28 cellular contexts compared by ENCODE assay signal in the genomic region with DNA sequence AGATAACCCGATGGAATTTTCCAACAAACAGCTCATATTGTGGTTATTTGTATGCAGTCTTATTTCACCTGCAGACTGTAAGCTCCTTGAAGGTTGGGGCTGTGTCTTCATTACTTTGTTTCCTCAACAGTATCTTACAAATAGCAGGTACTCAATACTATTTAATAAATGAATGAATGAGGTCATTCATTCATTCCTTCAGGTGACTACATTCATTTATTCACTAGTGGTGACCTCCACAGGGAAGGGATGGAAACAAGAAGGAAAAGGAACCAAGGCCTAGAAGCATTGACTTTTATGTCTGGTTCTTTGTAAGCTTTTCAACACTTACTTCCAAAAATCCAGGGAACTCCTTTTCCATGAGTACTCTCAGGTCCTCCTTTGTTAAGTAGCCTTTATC. TPM values are rescaled to one million over a fixed set of nuclear protein-coding genes. Genes with fewer than 3 reads are reported as not detected.
DNase-seq lines count a peak whose midpoint lies in the region; ATAC-seq, FAIRE-seq and TF ChIP-seq lines count a peak whose summit lies in the region.
"Had no signal": no experiment of that assay in that cellular context is flagged by ENCODE, and none has a peak within 500 bp of the region (broad histone marks: within the 10 kb centered on the region; RNA-seq: fewer than 3 reads in every experiment).

No MANE protein-coding gene starts in this region.

- intact Hi-C loops in Calu3 (cut with micrococcal nuclease; ENCODE audit: unreplicated experiment), result no loop called here
- intact Hi-C loops in activated T-helper 1 cell treated with anti-CD3 and anti-CD28 coated beads, Interleukin-12 subunit alpha, Interleukin-12 subunit beta, Interleukin-2, Interleukin-4 antibody, amounts not matched to agents 30 ng/mL and 10 ng/mL and 1 ng/mL, durations not matched to agents 14 hours and 24 hours and 36 hours (cut with micrococcal nuclease), result loop anchor here (10.0 kb wide), 1 partner anchor 531 kb away; the partner anchor contains the start of gene POGZ

- no peak overlapping the region for H3K14ac ChIP-seq in mesenchymal stem cell (ENCODE audit: low read length in 2 of 2)

- no peak overlapping the region for H2BK5ac ChIP-seq in mesenchymal stem cell (ENCODE audit: low read depth, low read length, poor library complexity, severe bottlenecking)

- no peaks in the 10 kb centered on the region for H3K9me3 Mint-ChIP-seq in Calu3 (ENCODE audit: low read depth, unreplicated experiment)
- H3K9me3 Mint-ChIP-seq in activated T-helper 1 cell treated with anti-CD3 and anti-CD28 coated beads, Interleukin-12 subunit alpha, Interleukin-12 subunit beta, Interleukin-2, Interleukin-4 antibody, amounts not matched to agents 30 ng/mL and 10 ng/mL and 1 ng/mL, durations not matched to agents 14 hours and 24 hours and 36 hours, result no peaks in the 10 kb centered on the region
- H3K9me3 Mint-ChIP-seq: CD4-positive, alpha-beta T cell; nephron; WTC11 had no signal

- no peaks in the 10 kb centered on the region for H3K9me3 ChIP-seq in BLaER1 treated with 17β-estradiol and CSF1 and Interleukin-3, amounts not matched to agents 10 nM and 100 nM (replicated peaks in 1 of 11)
- no peaks in the 10 kb centered on the region for H3K9me3 ChIP-seq in mesenchymal stem cell (ENCODE audit: control insufficient read depth, low read length)
- H3K9me3 ChIP-seq: ovary, Peyer's patch, upper lobe of left lung had no signal

- TF ChIP-seq POLR2A in GM12891 (IDR thresholded peaks at IDR 0.05; ENCODE audit: low read depth, low read length), result no peak

- H2AFZ ChIP-seq in mesenchymal stem cell (ENCODE audit: low read depth, low read length), result no peak overlapping the region

- CTCF ChIA-PET in Calu3 (lab: Charles Lee), result interaction anchor here (0.5 to 5.9 kb wide), 2 partner anchors 9 to 11 kb away, joined by 6 to 46 read pairs; no protein-coding TSS in a partner anchor

- no peak overlapping the region for H3K4me3 Mint-ChIP-seq in Calu3 (ENCODE audit: low read depth, unreplicated experiment)
- peak overlapping the region; percentile 27 for H3K4me3 Mint-ChIP-seq in activated T-helper 1 cell treated with anti-CD3 and anti-CD28 coated beads, Interleukin-12 subunit alpha, Interleukin-12 subunit beta, Interleukin-2, Interleukin-4 antibody, amounts not matched to agents 30 ng/mL and 10 ng/mL and 1 ng/mL, durations not matched to agents 14 hours and 24 hours and 36 hours
- H3K4me3 Mint-ChIP-seq: CD4-positive, alpha-beta T cell; nephron; WTC11 had no signal

- H4K8ac ChIP-seq in mesenchymal stem cell (ENCODE audit: low read length), result no peak overlapping the region

- ATAC-seq in HG02798 (IDR thresholded peaks at IDR 0.05; ENCODE audit: poor library complexity, unreplicated experiment) (no peak), GM18511 (IDR thresholded peaks at IDR 0.05; ENCODE audit: unreplicated experiment) (no peak)
- ATAC-seq: WTC11 had no signal

- H3K4me1 Mint-ChIP-seq in Calu3 (ENCODE audit: low read depth, unreplicated experiment), result peaks cover 70% of the 10 kb centered on the region
- H3K4me1 Mint-ChIP-seq in activated T-helper 1 cell treated with anti-CD3 and anti-CD28 coated beads, Interleukin-12 subunit alpha, Interleukin-12 subunit beta, Interleukin-2, Interleukin-4 antibody, amounts not matched to agents 30 ng/mL and 10 ng/mL and 1 ng/mL, durations not matched to agents 14 hours and 24 hours and 36 hours (ENCODE audit: low read depth), result peaks cover 74% of the 10 kb centered on the region

- no peak overlapping the region for H3K18ac ChIP-seq in mesenchymal stem cell (ENCODE audit: low read depth in 1 of 2, low read length in 2 of 2)

- no peak overlapping the region for H3K4me3 ChIP-seq in BLaER1 treated with 17β-estradiol and CSF1 and Interleukin-3, amounts not matched to agents 10 nM and 100 nM
- no peak overlapping the region for H3K4me3 ChIP-seq in mesenchymal stem cell (ENCODE audit: insufficient read depth in 1 of 2, low read depth in 1 of 2, low read length in 2 of 2)
- H3K4me3 ChIP-seq: ovary, Peyer's patch, upper lobe of left lung had no signal

- peaks cover 95% of the 10 kb centered on the region for H3K36me3 Mint-ChIP-seq in Calu3 (ENCODE audit: insufficient read depth, unreplicated experiment)
- H3K36me3 Mint-ChIP-seq in activated T-helper 1 cell treated with anti-CD3 and anti-CD28 coated beads, Interleukin-12 subunit alpha, Interleukin-12 subunit beta, Interleukin-2, Interleukin-4 antibody, amounts not matched to agents 30 ng/mL and 10 ng/mL and 1 ng/mL, durations not matched to agents 14 hours and 24 hours and 36 hours (ENCODE audit: low read depth), result peaks cover 61% of the 10 kb centered on the region

- H3K27ac Mint-ChIP-seq in Calu3 (ENCODE audit: unreplicated experiment), result peak overlapping the region; percentile 30
- no peak overlapping the region for H3K27ac Mint-ChIP-seq in activated T-helper 1 cell treated with anti-CD3 and anti-CD28 coated beads, Interleukin-12 subunit alpha, Interleukin-12 subunit beta, Interleukin-2, Interleukin-4 antibody, amounts not matched to agents 30 ng/mL and 10 ng/mL and 1 ng/mL, durations not matched to agents 14 hours and 24 hours and 36 hours
- H3K27ac Mint-ChIP-seq: WTC11 had no signal

- no peaks in the 10 kb centered on the region for H3K27me3 Mint-ChIP-seq in Calu3 (ENCODE audit: unreplicated experiment)
- no peaks in the 10 kb centered on the region for H3K27me3 Mint-ChIP-seq in activated T-helper 1 cell treated with anti-CD3 and anti-CD28 coated beads, Interleukin-12 subunit alpha, Interleukin-12 subunit beta, Interleukin-2, Interleukin-4 antibody, amounts not matched to agents 30 ng/mL and 10 ng/mL and 1 ng/mL, durations not matched to agents 14 hours and 24 hours and 36 hours (ENCODE audit: insufficient read depth)
- H3K27me3 Mint-ChIP-seq: CD4-positive, alpha-beta T cell had no signal

- peaks cover 10% of the 10 kb centered on the region for H3K79me1 ChIP-seq in mesenchymal stem cell (replicated peaks; ENCODE audit: low read length, poor library complexity, severe bottlenecking)

- no peak for FAIRE-seq in GM12891 (lab: Jason Lieb, UNC)
- FAIRE-seq: colon, GM19239, keratinocyte had no signal

- H3K9ac ChIP-seq in BLaER1 treated with 17β-estradiol and CSF1 and Interleukin-3, amounts not matched to agents 10 nM and 100 nM, result no peak overlapping the region
- peak overlapping the region; percentile 57 for H3K9ac ChIP-seq in mesenchymal stem cell (ENCODE audit: low read length)

- WGBS in mesenchymal stem cell, result 100% methylated on average over 1 of the region's 1 CpG

- DNase-seq in Calu3, result no peak
- no peak for DNase-seq in activated T-helper 1 cell treated with anti-CD3 and anti-CD28 coated beads, Interleukin-12 subunit alpha, Interleukin-12 subunit beta, Interleukin-2, Interleukin-4 antibody, amounts not matched to agents 30 ng/mL and 10 ng/mL and 1 ng/mL, durations not matched to agents 14 hours and 24 hours and 36 hours (ENCODE audit: low spot score)
- DNase-seq in mesenchymal stem cell, result no peak
- no peak for DNase-seq in GM12891 (ENCODE audit: insufficient read length, low spot score)
- DNase-seq: activated CD4-positive, alpha-beta T cell treated with anti-CD3 and anti-CD28 coated beads, Interleukin-2, amount 50 U/mL, for 4 hours; activated naive CD4-positive, alpha-beta T cell; anterior cingulate cortex; CD4-positive, alpha-beta T cell; DMS 273 treated with DMSO at 0.1 percent for 48 hours; effector CD4-positive, alpha-beta T cell; H7; midbrain; NCI-H1105 treated with DMSO at 0.1 percent for 48 hours; NCI-H1930; NCI-H526 treated with DMSO at 0.1 percent for 48 hours; ovary; Peyer's patch; SIG-M5; SW 1271; upper lobe of left lung had no signal

- H2BK15ac ChIP-seq in mesenchymal stem cell (ENCODE audit: low read depth, poor library complexity, severe bottlenecking), result no peak overlapping the region

- no TSS peak for BruUV-seq in Calu3 (replicated peaks; lab: Mats Ljungman, UMichigan)

- H4K91ac ChIP-seq in mesenchymal stem cell (ENCODE audit: low read length), result no peak overlapping the region

- H3K4ac ChIP-seq in mesenchymal stem cell (ENCODE audit: low read depth in 1 of 2, low read length in 2 of 2), result no peak overlapping the region

- H3K36me3 ChIP-seq in BLaER1 treated with 17β-estradiol and CSF1 and Interleukin-3, amounts not matched to agents 10 nM and 100 nM, result peaks cover 0 to 58% (median 38%) of the 10 kb centered on the region in 11 experiments; a peak in 18 of 22 replicates
- H3K36me3 ChIP-seq in mesenchymal stem cell (ENCODE audit: control insufficient read depth in 1 of 2, insufficient read depth in 2 of 2, low read depth in 1 of 2, low read length in 2 of 2), result peaks cover 16 to 72% of the 10 kb centered on the region in 2 experiments
- H3K36me3 ChIP-seq: ovary had no signal

- H3K4me1 ChIP-seq in BLaER1 treated with 17β-estradiol and CSF1 and Interleukin-3, amounts not matched to agents 10 nM and 100 nM, result peaks cover 63 to 93% (median 76%) of the 10 kb centered on the region in 10 experiments
- peaks cover 16% of the 10 kb centered on the region for H3K4me1 ChIP-seq in mesenchymal stem cell (ENCODE audit: control insufficient read depth, insufficient read depth, low read depth, low read length)

- H3K27ac ChIP-seq in BLaER1 treated with 17β-estradiol and CSF1 and Interleukin-3, amounts not matched to agents 10 nM and 100 nM, result no peak overlapping the region; a peak in 1 of 22 replicates
- peak overlapping the region; percentile 3 for H3K27ac ChIP-seq in mesenchymal stem cell (ENCODE audit: low read length, poor library complexity, severe bottlenecking)
- H3K27ac ChIP-seq: ovary, Peyer's patch had no signal

- H2AK5ac ChIP-seq in mesenchymal stem cell (ENCODE audit: low read length, severe bottlenecking), result peak overlapping the region; percentile 42

- H2BK120ac ChIP-seq in mesenchymal stem cell (ENCODE audit: low read depth, low read length), result no peak overlapping the region

- no peak overlapping the region for H2BK12ac ChIP-seq in mesenchymal stem cell (ENCODE audit: low read length in 2 of 2)

- no peaks in the 10 kb centered on the region for H3K27me3 ChIP-seq in BLaER1 treated with 17β-estradiol and CSF1 and Interleukin-3, amounts not matched to agents 10 nM and 100 nM
- H3K27me3 ChIP-seq in mesenchymal stem cell (ENCODE audit: control insufficient read depth in 1 of 2, insufficient read depth in 1 of 2, low read length in 2 of 2), result no peaks in the 10 kb centered on the region
- H3K27me3 ChIP-seq: ovary, Peyer's patch, upper lobe of left lung had no signal

- H3K23ac ChIP-seq in mesenchymal stem cell (ENCODE audit: low read length in 2 of 2), result no peak overlapping the region

- no peak for TF ChIP-seq CTCF in Calu3 (IDR thresholded peaks at IDR 0.05; ENCODE audit: unreplicated experiment)

- peaks cover 0 to 74% (median 6%) of the 10 kb centered on the region in 11 experiments; a peak in 7 of 22 replicates for H4K20me1 ChIP-seq in BLaER1 treated with 17β-estradiol and CSF1 and Interleukin-3, amounts not matched to agents 10 nM and 100 nM

- H3K4me2 ChIP-seq in BLaER1 treated with 17β-estradiol and CSF1 and Interleukin-3, amounts not matched to agents 10 nM and 100 nM, result peak overlapping the region; percentile 63 to 97 (median 77); a peak in 21 of 22 replicates
- no peak overlapping the region for H3K4me2 ChIP-seq in mesenchymal stem cell (ENCODE audit: low read length, poor library complexity, severe bottlenecking)

RNA-seq across cellular contexts. Expression of gene S100A10, which starts 7.9 kb away (rescaled TPM):
- 882 and 921 TPM in 2 replicates for total RNA-seq in Calu3 (2022)
- 105 and 106 TPM in 2 replicates for total RNA-seq in activated T-helper 1 cell treated with anti-CD3 and anti-CD28 coated beads, Interleukin-12 subunit alpha, Interleukin-12 subunit beta, Interleukin-2, Interleukin-4 antibody, amounts not matched to agents 30 ng/mL and 10 ng/mL and 1 ng/mL, durations not matched to agents 14 hours and 24 hours and 36 hours
- polyA plus RNA-seq in mesenchymal stem cell (2013, experiment 1 of 2), result 743 TPM
- polyA plus RNA-seq in mesenchymal stem cell (2013, experiment 2 of 2), result 740 TPM
- polyA plus RNA-seq in GM12891 (2012; ENCODE audit: low read depth, missing spikeins), result 0.64 TPM

RNA-seq across cellular contexts. Expression of gene S100A11, which starts 51.0 kb away (rescaled TPM):
- 1,217 and 1,326 TPM in 2 replicates for total RNA-seq in Calu3 (2022)
- total RNA-seq in activated T-helper 1 cell treated with anti-CD3 and anti-CD28 coated beads, Interleukin-12 subunit alpha, Interleukin-12 subunit beta, Interleukin-2, Interleukin-4 antibody, amounts not matched to agents 30 ng/mL and 10 ng/mL and 1 ng/mL, durations not matched to agents 14 hours and 24 hours and 36 hours, result 203 and 205 TPM in 2 replicates
- 2,510 TPM for polyA plus RNA-seq in mesenchymal stem cell (2013, experiment 1 of 2)
- 2,559 TPM for polyA plus RNA-seq in mesenchymal stem cell (2013, experiment 2 of 2)
- 49.0 TPM for polyA plus RNA-seq in GM12891 (2012; ENCODE audit: low read depth, missing spikeins)
